In genomic region chr10:132956259-132956658, GRCh38 we compare ENCODE assay signal across 1 cellular context. TPM values are rescaled to one million over a fixed set of nuclear protein-coding genes. Genes with fewer than 3 reads are reported as not detected.
"Had no signal": no experiment of that assay in that cellular context is flagged by ENCODE, and none has a peak within 500 bp of the region (broad histone marks: within the 10 kb centered on the region; RNA-seq: fewer than 3 reads in every experiment).

No MANE protein-coding gene starts in this region.

RNA-seq across cellular contexts. Expression of gene CFAP46, which starts 13.9 kb away (rescaled TPM):
- total RNA-seq: transverse colon had no signal
